Comparison of ENCODE assay signal across 8 cellular contexts in genomic region chr9:34500623-34501267, GRCh38. TPM values are rescaled to one million over a fixed set of nuclear protein-coding genes. Genes with fewer than 3 reads are reported as not detected.
A peak's percentile ranks its signal among the peaks of the same experiment; 100 is the strongest.
DNase-seq lines count a peak whose midpoint lies in the region; ATAC-seq and TF ChIP-seq lines count a peak whose summit lies in the region.

No MANE protein-coding gene starts in this region.

- no peaks in the 10 kb centered on the region for H3K9me3 ChIP-seq in neural cell (ENCODE audit: low read length)

- H3K4me3 Mint-ChIP-seq in stimulated activated naive CD8-positive, alpha-beta T cell treated with anti-CD3 and anti-CD28 coated beads, Interleukin-15, amount 100 ng/mL, for 72 hours, result no peak overlapping the region

- no peak overlapping the region for H3K27ac ChIP-seq in C4-2B
- H3K27ac ChIP-seq in neural cell (ENCODE audit: low read length), result no peak overlapping the region

- peaks cover 6% of the 10 kb centered on the region for H3F3A ChIP-seq in neural cell (ENCODE audit: insufficient read depth, low read length, poor library complexity, severe bottlenecking)

- no peaks in the 10 kb centered on the region for H3K9me3 Mint-ChIP-seq in stimulated activated naive CD8-positive, alpha-beta T cell treated with anti-CD3 and anti-CD28 coated beads, Interleukin-15, amount 100 ng/mL, for 72 hours

- peaks cover 10% of the 10 kb centered on the region for H3K27me3 Mint-ChIP-seq in stimulated activated naive CD8-positive, alpha-beta T cell treated with anti-CD3 and anti-CD28 coated beads, Interleukin-15, amount 100 ng/mL, for 72 hours

- peak; percentile 87 for ATAC-seq in stimulated activated naive CD8-positive, alpha-beta T cell treated with anti-CD3 and anti-CD28 coated beads, Interleukin-15, amount 100 ng/mL, for 72 hours
- no peak for ATAC-seq in GM21423 (IDR thresholded peaks at IDR 0.05; ENCODE audit: unreplicated experiment)

- no peak overlapping the region for H2AFZ ChIP-seq in neural cell (ENCODE audit: low read depth, low read length)

- H3K27me3 ChIP-seq in H7 (ENCODE audit: control insufficient read depth, insufficient read depth, low read length) (no peaks in the 10 kb centered on the region; the same call in 1 of the 2 replicates), neural cell (ENCODE audit: insufficient read depth, low read depth, low read length) (no peaks in the 10 kb centered on the region)

- H3K4me3 ChIP-seq in H7 (ENCODE audit: insufficient read depth, low read depth, low read length) (no peak overlapping the region), epithelial cell of esophagus (ENCODE audit: low read length) (no peak overlapping the region), neural cell (ENCODE audit: low read length) (no peak overlapping the region)

- TF ChIP-seq CTCF in C4-2B (conservative IDR thresholded peaks at IDR 0.05), result peak; percentile 99
- TF ChIP-seq CTCF in epithelial cell of esophagus (IDR thresholded peaks at IDR 0.05; ENCODE audit: insufficient read depth, low read depth, low read length, missing control alignments), result peak; percentile 99
- TF ChIP-seq CTCF in neural cell (IDR thresholded peaks at IDR 0.05; ENCODE audit: poor library complexity, severe bottlenecking), result peak; percentile 92

- H4K20me1 ChIP-seq in neural cell (ENCODE audit: insufficient read depth), result no peaks in the 10 kb centered on the region

- H3K9me2 ChIP-seq in neural cell (ENCODE audit: insufficient read depth, low read length), result no peaks in the 10 kb centered on the region

- TF ChIP-seq RAD21 in neural cell (conservative IDR thresholded peaks at IDR 0.05), result peak; percentile 82

- H3K79me2 ChIP-seq in neural cell (replicated peaks; ENCODE audit: insufficient read depth, low read length), result no peaks in the 10 kb centered on the region

- DNase-seq in H7 (peak; percentile 92), NCI-H748 treated with DMSO at 0.1 percent for 48 hours (lab: John Stamatoyannopoulos, UW) (peak; percentile 74), epithelial cell of esophagus (ENCODE audit: low read depth) (peak; percentile 56)
- DNase-seq in activated CD8-positive, alpha-beta memory T cell treated with anti-CD3 and anti-CD28 coated beads, Interleukin-2, amount 50 U/mL, for 1 hour (ENCODE audit: extremely low read depth), result peak; percentile 9
- DNase-seq in stimulated activated naive CD8-positive, alpha-beta T cell treated with anti-CD3 and anti-CD28 coated beads, Interleukin-15, amount 100 ng/mL, for 72 hours, result peak; percentile 73 to 76

- no peak overlapping the region for H3K27ac Mint-ChIP-seq in stimulated activated naive CD8-positive, alpha-beta T cell treated with anti-CD3 and anti-CD28 coated beads, Interleukin-15, amount 100 ng/mL, for 72 hours

- no peak overlapping the region for H3K9ac ChIP-seq in neural cell (ENCODE audit: low read length)

- TF ChIP-seq EP300 in neural cell (conservative IDR thresholded peaks at IDR 0.05; ENCODE audit: poor library complexity, severe bottlenecking), result no peak

- H3K36me3 ChIP-seq in H7 (replicated peaks; ENCODE audit: control insufficient read depth, insufficient read depth, low read length) (no peaks in the 10 kb centered on the region), neural cell (ENCODE audit: insufficient read depth, low read length) (no peaks in the 10 kb centered on the region)

- H3K4me1 Mint-ChIP-seq in stimulated activated naive CD8-positive, alpha-beta T cell treated with anti-CD3 and anti-CD28 coated beads, Interleukin-15, amount 100 ng/mL, for 72 hours, result peaks cover 4% of the 10 kb centered on the region

- H3K4me2 ChIP-seq in neural cell (ENCODE audit: low read length), result no peak overlapping the region

TF ChIP-seq in neural cell, 6 proteins besides CTCF, POLR2A, EP300 and RAD21:
- TF ChIP-seq SMC3 (conservative IDR thresholded peaks at IDR 0.05; ENCODE audit: poor library complexity), result peak; percentile 89
- TF ChIP-seq TAF1 (IDR thresholded peaks at IDR 0.05; ENCODE audit: low read depth), result no peak

RNA-seq across cellular contexts. Expression of gene ENHO, which starts 22.0 kb away (rescaled TPM):
- total RNA-seq in H7 (2014; rRNA removed; shearing (Covaris generic)), result 33.3 and 35.1 TPM in 2 replicates
- polyA plus RNA-seq in neural cell, result 163 and 172 TPM in 2 replicates
- 46.8 and 61.8 TPM in 2 replicates for polyA minus RNA-seq in neural cell

RNA-seq across cellular contexts. Expression of gene DNAI1, which starts 42.1 kb away (rescaled TPM):
- 0.35 and 0.96 TPM in 2 replicates for total RNA-seq in H7 (2014; rRNA removed; shearing (Covaris generic))
- 0.99 and 1.6 TPM in 2 replicates for polyA plus RNA-seq in neural cell
- polyA minus RNA-seq in neural cell, result 1.5 and 1.7 TPM in 2 replicates

RNA-seq across cellular contexts. Expression of gene FAM219A, which starts 42.4 kb away (rescaled TPM):
- 20.3 and 22.7 TPM in 2 replicates for total RNA-seq in H7 (2014; rRNA removed; shearing (Covaris generic))
- 51.8 and 56.6 TPM in 2 replicates for polyA plus RNA-seq in neural cell
- 39.7 and 45.8 TPM in 2 replicates for polyA minus RNA-seq in neural cell

Comparison
In these comparisons a context has a peak if more than half of its experiments do, and no peak if none do; other contexts are left out.
1. DNase-seq: peak in every context shown above with its lines; median percentile 92 in H7; 74 in stimulated activated naive CD8-positive, alpha-beta T cell treated with anti-CD3 and anti-CD28 coated beads, Interleukin-15, amount 100 ng/mL, for 72 hours; 74 in NCI-H748 treated with DMSO at 0.1 percent for 48 hours; 56 in epithelial cell of esophagus; 9 in activated CD8-positive, alpha-beta memory T cell treated with anti-CD3 and anti-CD28 coated beads, Interleukin-2, amount 50 U/mL, for 1 hour.